In the genomic region with DNA sequence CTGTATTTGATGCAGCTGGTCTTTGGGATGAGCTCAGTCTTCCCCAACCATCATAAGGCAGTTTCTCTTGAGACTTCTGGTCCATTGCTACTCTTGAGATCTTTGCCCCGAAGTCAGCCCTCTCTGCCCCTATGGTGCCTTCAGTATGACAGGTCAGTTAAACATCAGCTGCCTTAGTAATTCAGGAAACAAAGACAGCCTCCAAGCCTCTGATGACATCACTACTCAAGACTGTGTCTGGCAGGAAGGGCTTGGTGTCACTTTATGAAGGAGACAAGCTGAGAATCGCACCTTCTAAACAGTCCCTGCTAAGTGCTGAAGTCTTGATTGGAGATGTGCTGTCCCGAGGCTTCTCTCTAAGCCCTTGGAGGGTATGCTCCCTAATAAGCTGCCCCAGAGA, we compare ENCODE assay signal across 2 cellular contexts.
TF ChIP-seq lines count a peak whose summit lies in the region.

No MANE protein-coding gene starts in this region.

TF ChIP-seq in HCT116, 20 proteins besides CTCF, POLR2A, EP300 and RAD21 (continued from another document):
- TF ChIP-seq, protein P1, sequence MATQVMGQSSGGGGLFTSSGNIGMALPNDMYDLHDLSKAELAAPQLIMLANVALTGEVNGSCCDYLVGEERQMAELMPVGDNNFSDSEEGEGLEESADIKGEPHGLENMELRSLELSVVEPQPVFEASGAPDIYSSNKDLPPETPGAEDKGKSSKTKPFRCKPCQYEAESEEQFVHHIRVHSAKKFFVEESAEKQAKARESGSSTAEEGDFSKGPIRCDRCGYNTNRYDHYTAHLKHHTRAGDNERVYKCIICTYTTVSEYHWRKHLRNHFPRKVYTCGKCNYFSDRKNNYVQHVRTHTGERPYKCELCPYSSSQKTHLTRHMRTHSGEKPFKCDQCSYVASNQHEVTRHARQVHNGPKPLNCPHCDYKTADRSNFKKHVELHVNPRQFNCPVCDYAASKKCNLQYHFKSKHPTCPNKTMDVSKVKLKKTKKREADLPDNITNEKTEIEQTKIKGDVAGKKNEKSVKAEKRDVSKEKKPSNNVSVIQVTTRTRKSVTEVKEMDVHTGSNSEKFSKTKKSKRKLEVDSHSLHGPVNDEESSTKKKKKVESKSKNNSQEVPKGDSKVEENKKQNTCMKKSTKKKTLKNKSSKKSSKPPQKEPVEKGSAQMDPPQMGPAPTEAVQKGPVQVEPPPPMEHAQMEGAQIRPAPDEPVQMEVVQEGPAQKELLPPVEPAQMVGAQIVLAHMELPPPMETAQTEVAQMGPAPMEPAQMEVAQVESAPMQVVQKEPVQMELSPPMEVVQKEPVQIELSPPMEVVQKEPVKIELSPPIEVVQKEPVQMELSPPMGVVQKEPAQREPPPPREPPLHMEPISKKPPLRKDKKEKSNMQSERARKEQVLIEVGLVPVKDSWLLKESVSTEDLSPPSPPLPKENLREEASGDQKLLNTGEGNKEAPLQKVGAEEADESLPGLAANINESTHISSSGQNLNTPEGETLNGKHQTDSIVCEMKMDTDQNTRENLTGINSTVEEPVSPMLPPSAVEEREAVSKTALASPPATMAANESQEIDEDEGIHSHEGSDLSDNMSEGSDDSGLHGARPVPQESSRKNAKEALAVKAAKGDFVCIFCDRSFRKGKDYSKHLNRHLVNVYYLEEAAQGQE (IDR thresholded peaks at IDR 0.05; ENCODE audit: low read depth): no peak
- TF ChIP-seq POLR2AphosphoS5 (IDR thresholded peaks at IDR 0.05; ENCODE audit: low read depth, low read length) (no peak), SRF (IDR thresholded peaks at IDR 0.05; ENCODE audit: low read depth) (no peak), YY1 (IDR thresholded peaks at IDR 0.05; ENCODE audit: extremely low read depth, insufficient replicate concordance, low read depth, low read length) (no peak), SP1 (IDR thresholded peaks at IDR 0.05; ENCODE audit: low read depth) (no peak), EZH2phosphoT487 (IDR thresholded peaks at IDR 0.05; ENCODE audit: borderline replicate concordance) (no peak), FOSL1 (IDR thresholded peaks at IDR 0.05; ENCODE audit: low read depth) (no peak), TCF7L2 (IDR thresholded peaks at IDR 0.05; ENCODE audit: borderline replicate concordance, extremely low read depth, insufficient read depth, insufficient read length) (no peak), ZNF274 (IDR thresholded peaks at IDR 0.05; ENCODE audit: low read depth, low read length) (no peak), EGR1 (IDR thresholded peaks at IDR 0.05; ENCODE audit: low read depth) (no peak), JUND (IDR thresholded peaks at IDR 0.05) (no peak), CEBPB (IDR thresholded peaks at IDR 0.05; ENCODE audit: low read depth) (no peak)
- TF ChIP-seq, protein P2, sequence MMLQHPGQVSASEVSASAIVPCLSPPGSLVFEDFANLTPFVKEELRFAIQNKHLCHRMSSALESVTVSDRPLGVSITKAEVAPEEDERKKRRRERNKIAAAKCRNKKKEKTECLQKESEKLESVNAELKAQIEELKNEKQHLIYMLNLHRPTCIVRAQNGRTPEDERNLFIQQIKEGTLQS (IDR thresholded peaks at IDR 0.05): no peak
- TF ChIP-seq, protein P3, sequence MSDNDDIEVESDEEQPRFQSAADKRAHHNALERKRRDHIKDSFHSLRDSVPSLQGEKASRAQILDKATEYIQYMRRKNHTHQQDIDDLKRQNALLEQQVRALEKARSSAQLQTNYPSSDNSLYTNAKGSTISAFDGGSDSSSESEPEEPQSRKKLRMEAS (IDR thresholded peaks at IDR 0.05): no peak

TF ChIP-seq in SK-N-SH treated with all-trans-retinoic acid at 6 μM for 48 hours, 23 proteins besides CTCF, POLR2A, EP300 and RAD21 (continued from another document):
- TF ChIP-seq, protein P4, sequence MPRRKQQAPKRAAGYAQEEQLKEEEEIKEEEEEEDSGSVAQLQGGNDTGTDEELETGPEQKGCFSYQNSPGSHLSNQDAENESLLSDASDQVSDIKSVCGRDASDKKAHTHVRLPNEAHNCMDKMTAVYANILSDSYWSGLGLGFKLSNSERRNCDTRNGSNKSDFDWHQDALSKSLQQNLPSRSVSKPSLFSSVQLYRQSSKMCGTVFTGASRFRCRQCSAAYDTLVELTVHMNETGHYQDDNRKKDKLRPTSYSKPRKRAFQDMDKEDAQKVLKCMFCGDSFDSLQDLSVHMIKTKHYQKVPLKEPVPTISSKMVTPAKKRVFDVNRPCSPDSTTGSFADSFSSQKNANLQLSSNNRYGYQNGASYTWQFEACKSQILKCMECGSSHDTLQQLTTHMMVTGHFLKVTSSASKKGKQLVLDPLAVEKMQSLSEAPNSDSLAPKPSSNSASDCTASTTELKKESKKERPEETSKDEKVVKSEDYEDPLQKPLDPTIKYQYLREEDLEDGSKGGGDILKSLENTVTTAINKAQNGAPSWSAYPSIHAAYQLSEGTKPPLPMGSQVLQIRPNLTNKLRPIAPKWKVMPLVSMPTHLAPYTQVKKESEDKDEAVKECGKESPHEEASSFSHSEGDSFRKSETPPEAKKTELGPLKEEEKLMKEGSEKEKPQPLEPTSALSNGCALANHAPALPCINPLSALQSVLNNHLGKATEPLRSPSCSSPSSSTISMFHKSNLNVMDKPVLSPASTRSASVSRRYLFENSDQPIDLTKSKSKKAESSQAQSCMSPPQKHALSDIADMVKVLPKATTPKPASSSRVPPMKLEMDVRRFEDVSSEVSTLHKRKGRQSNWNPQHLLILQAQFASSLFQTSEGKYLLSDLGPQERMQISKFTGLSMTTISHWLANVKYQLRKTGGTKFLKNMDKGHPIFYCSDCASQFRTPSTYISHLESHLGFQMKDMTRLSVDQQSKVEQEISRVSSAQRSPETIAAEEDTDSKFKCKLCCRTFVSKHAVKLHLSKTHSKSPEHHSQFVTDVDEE (CRISPR knock-in tag; IDR thresholded peaks at IDR 0.05): no peak
- TF ChIP-seq ZC3H10 (CRISPR knock-in tag; IDR thresholded peaks at IDR 0.05) (no peak), ZNF8 (CRISPR knock-in tag; IDR thresholded peaks at IDR 0.05) (no peak), SNAI2 (CRISPR knock-in tag; IDR thresholded peaks at IDR 0.05) (no peak), ISL1 (CRISPR knock-in tag; IDR thresholded peaks at IDR 0.05) (no peak), BACH2 (CRISPR knock-in tag; IDR thresholded peaks at IDR 0.05; ENCODE audit: borderline replicate concordance) (no peak), ZFP30 (CRISPR knock-in tag; IDR thresholded peaks at IDR 0.05) (no peak), GLIS3 (CRISPR knock-in tag; IDR thresholded peaks at IDR 0.05) (no peak), TCF4 (CRISPR knock-in tag; IDR thresholded peaks at IDR 0.05; ENCODE audit: borderline replicate concordance) (no peak), ZNF70 (CRISPR knock-in tag; IDR thresholded peaks at IDR 0.05) (no peak), ESRRG (CRISPR knock-in tag; IDR thresholded peaks at IDR 0.05) (no peak), TOX (CRISPR knock-in tag; IDR thresholded peaks at IDR 0.05; ENCODE audit: borderline replicate concordance) (no peak), PPARA (CRISPR knock-in tag; IDR thresholded peaks at IDR 0.05; ENCODE audit: borderline replicate concordance) (no peak), ZFP3 (CRISPR knock-in tag; IDR thresholded peaks at IDR 0.05) (no peak)
- TF ChIP-seq, protein P5, sequence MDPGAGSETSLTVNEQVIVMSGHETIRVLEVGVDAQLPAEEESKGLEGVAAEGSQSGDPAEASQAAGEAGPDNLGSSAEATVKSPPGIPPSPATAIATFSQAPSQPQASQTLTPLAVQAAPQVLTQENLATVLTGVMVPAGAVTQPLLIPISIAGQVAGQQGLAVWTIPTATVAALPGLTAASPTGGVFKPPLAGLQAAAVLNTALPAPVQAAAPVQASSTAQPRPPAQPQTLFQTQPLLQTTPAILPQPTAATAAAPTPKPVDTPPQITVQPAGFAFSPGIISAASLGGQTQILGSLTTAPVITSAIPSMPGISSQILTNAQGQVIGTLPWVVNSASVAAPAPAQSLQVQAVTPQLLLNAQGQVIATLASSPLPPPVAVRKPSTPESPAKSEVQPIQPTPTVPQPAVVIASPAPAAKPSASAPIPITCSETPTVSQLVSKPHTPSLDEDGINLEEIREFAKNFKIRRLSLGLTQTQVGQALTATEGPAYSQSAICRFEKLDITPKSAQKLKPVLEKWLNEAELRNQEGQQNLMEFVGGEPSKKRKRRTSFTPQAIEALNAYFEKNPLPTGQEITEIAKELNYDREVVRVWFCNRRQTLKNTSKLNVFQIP (CRISPR knock-in tag; IDR thresholded peaks at IDR 0.05; ENCODE audit: borderline replicate concordance, low read depth): no peak
- TF ChIP-seq, protein P6, sequence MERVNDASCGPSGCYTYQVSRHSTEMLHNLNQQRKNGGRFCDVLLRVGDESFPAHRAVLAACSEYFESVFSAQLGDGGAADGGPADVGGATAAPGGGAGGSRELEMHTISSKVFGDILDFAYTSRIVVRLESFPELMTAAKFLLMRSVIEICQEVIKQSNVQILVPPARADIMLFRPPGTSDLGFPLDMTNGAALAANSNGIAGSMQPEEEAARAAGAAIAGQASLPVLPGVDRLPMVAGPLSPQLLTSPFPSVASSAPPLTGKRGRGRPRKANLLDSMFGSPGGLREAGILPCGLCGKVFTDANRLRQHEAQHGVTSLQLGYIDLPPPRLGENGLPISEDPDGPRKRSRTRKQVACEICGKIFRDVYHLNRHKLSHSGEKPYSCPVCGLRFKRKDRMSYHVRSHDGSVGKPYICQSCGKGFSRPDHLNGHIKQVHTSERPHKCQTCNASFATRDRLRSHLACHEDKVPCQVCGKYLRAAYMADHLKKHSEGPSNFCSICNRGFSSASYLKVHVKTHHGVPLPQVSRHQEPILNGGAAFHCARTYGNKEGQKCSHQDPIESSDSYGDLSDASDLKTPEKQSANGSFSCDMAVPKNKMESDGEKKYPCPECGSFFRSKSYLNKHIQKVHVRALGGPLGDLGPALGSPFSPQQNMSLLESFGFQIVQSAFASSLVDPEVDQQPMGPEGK (CRISPR knock-in tag; IDR thresholded peaks at IDR 0.05; ENCODE audit: borderline replicate concordance): no peak
